Comparison of ENCODE assay signal across 8 cellular contexts in the genomic region with DNA sequence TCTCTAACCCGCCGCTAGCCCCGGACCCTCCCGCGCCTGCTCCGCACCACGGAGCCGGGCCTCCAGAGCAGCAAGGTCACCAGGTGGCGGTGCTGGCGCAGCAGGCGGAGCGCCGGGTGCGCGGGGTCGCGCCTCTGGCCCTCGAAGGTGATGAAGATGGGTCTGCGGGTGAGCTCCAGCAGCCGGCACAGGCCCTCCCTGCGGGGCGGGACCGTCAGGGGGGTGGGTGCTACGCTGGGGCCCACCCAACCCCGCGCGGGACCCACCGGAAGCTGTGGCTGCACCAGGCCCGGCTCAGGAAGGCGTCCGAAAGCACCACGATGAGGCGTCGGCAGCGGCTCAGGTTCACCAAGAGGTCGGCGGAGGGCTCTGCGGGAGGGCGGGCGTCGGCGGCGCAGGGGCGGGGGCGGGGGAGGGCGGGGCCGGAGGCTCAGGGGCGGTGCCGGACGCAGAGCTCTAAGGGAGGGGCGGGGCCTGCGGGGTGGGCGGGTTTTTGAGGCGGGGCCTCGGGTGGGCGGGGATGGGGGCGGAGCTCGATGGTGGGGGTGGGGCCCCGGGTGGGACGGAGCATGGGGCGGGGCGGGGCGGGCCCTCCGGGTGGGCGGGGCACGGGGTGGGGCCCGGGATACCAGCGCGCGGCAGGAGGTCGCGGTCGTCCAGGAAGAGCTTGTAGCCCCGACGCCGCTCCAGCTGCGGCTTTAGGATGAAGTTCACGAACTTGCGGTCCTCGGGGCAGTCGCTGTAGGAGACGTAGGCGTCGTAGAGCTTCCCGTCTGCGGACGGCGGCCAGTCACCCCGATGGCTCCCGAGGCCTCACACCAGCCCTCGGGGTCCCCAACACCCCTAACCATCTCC. TPM values are rescaled to one million over a fixed set of nuclear protein-coding genes. Genes with fewer than 3 reads are reported as not detected.
A peak's percentile ranks its signal among the peaks of the same experiment; 100 is the strongest.
DNase-seq lines count a peak whose midpoint lies in the region; ATAC-seq, FAIRE-seq and TF ChIP-seq lines count a peak whose summit lies in the region.

No MANE protein-coding gene starts in this region.

- TF ChIP-seq CTCF in epithelial cell of proximal tubule (conservative IDR thresholded peaks at IDR 0.05; ENCODE audit: low read depth, low read length), result peak; percentile 27

- no peaks in the 10 kb centered on the region for H3K36me3 ChIP-seq in mucosa of stomach (ENCODE audit: control insufficient read depth, insufficient read depth, low read length)

- DNase-seq in GM12891 (ENCODE audit: insufficient read length, low spot score) (peak; percentile 98), NK-92 (lab: John Stamatoyannopoulos, UW; ENCODE audit: unreplicated experiment) (peak; percentile 67), epithelial cell of proximal tubule (ENCODE audit: low read depth) (no peak), NCI-H146 treated with DMSO at 0.1 percent for 48 hours (lab: John Stamatoyannopoulos, UW; ENCODE audit: unreplicated experiment) (no peak)
- peak; percentile 88 for DNase-seq in activated CD8-positive, alpha-beta memory T cell treated with anti-CD3 and anti-CD28 coated beads, Interleukin-2, amount 50 U/mL, for 1 hour (ENCODE audit: extremely low read depth)
- DNase-seq in stimulated activated CD8-positive, alpha-beta memory T cell treated with anti-CD3 and anti-CD28 coated beads, Interleukin-7, amount 100 ng/mL, for 4 hours (ENCODE audit: low read depth in 2 of 2), result peak; percentile 85 to 91

- peak overlapping the region; percentile 31 for H3K9ac ChIP-seq in mucosa of stomach (ENCODE audit: low read length)

- no peak for TF ChIP-seq POLR2A in GM12891 (IDR thresholded peaks at IDR 0.05; ENCODE audit: low read depth, low read length)

- H3K4me1 ChIP-seq in mucosa of stomach (ENCODE audit: control insufficient read depth, insufficient read depth, low read length), result peaks cover 11% of the 10 kb centered on the region

- H3K4me3 ChIP-seq in epithelial cell of proximal tubule (ENCODE audit: low read depth, low read length), result peak overlapping the region; percentile 71
- H3K4me3 ChIP-seq in mucosa of stomach (ENCODE audit: low read length), result peak overlapping the region; percentile 14

- no peaks in the 10 kb centered on the region for H3K9me3 ChIP-seq in mucosa of stomach (ENCODE audit: control insufficient read depth, low read length)

- ATAC-seq in HG02870 (IDR thresholded peaks at IDR 0.05; ENCODE audit: unreplicated experiment), result peak; percentile 59

- peak; percentile 81 for FAIRE-seq in GM12891 (lab: Jason Lieb, UNC)

- no peaks in the 10 kb centered on the region for H3K27me3 ChIP-seq in mucosa of stomach (ENCODE audit: control insufficient read depth, insufficient read depth, low read length)

TF ChIP-seq in GM12891, 5 proteins besides CTCF, POLR2A, EP300 and RAD21:
- TF ChIP-seq POU2F2 (IDR thresholded peaks at IDR 0.05; ENCODE audit: low read depth, low read length), result no peak
- TF ChIP-seq PAX5 (IDR thresholded peaks at IDR 0.05; ENCODE audit: insufficient read depth, low read length, severe bottlenecking), result no peak
- no peak for TF ChIP-seq TAF1 (IDR thresholded peaks at IDR 0.05; ENCODE audit: low read depth, low read length)
- no peak for TF ChIP-seq SPI1 (IDR thresholded peaks at IDR 0.05; ENCODE audit: low read depth, low read length)
- no peak for TF ChIP-seq POLR2AphosphoS5 (IDR thresholded peaks at IDR 0.05; ENCODE audit: low read depth, low read length)
TF ChIP-seq in GM12891: peak in this region for 0.

RNA-seq across cellular contexts. Expression of a gene that starts 7.8 kb away (rescaled TPM):
- 4.6 TPM for polyA plus RNA-seq in GM12891 (2012; ENCODE audit: low read depth, missing spikeins)
- total RNA-seq in epithelial cell of proximal tubule, result 52.9 and 83.9 TPM in 2 replicates

RNA-seq across cellular contexts. Expression of a gene that starts 13.0 kb away (rescaled TPM):
- polyA plus RNA-seq in GM12891 (2012; ENCODE audit: low read depth, missing spikeins), result 0.09 TPM
- total RNA-seq in epithelial cell of proximal tubule, result 20.6 and 30.7 TPM in 2 replicates

RNA-seq across cellular contexts. Expression of a gene that starts 34.8 kb away (rescaled TPM):
- 30.5 TPM for polyA plus RNA-seq in GM12891 (2012; ENCODE audit: low read depth, missing spikeins)
- 7.7 and 20.1 TPM in 2 replicates for total RNA-seq in epithelial cell of proximal tubule

RNA-seq across cellular contexts. Expression of a gene that starts 37.7 kb away (rescaled TPM):
- polyA plus RNA-seq in GM12891 (2012; ENCODE audit: low read depth, missing spikeins), result 0.22 TPM
- 13.9 and 24.4 TPM in 2 replicates for total RNA-seq in epithelial cell of proximal tubule

RNA-seq across cellular contexts. Expression of a gene that starts 43.1 kb away (rescaled TPM):
- polyA plus RNA-seq in GM12891 (2012; ENCODE audit: low read depth, missing spikeins), result 7.6 TPM
- total RNA-seq in epithelial cell of proximal tubule, result 53.4 and 66.1 TPM in 2 replicates

Comparison
In these comparisons a context has a peak if more than half of its experiments do, and no peak if none do; other contexts are left out.
1. DNase-seq: peak in GM12891 (single experiment), NK-92 (single experiment), activated CD8-positive, alpha-beta memory T cell treated with anti-CD3 and anti-CD28 coated beads, Interleukin-2, amount 50 U/mL, for 1 hour (single experiment) and stimulated activated CD8-positive, alpha-beta memory T cell treated with anti-CD3 and anti-CD28 coated beads, Interleukin-7, amount 100 ng/mL, for 4 hours (2 of 2); none in epithelial cell of proximal tubule (single experiment) and NCI-H146 treated with DMSO at 0.1 percent for 48 hours (single experiment).